ENCODE assay signal across 1 cellular context in the genomic region with DNA sequence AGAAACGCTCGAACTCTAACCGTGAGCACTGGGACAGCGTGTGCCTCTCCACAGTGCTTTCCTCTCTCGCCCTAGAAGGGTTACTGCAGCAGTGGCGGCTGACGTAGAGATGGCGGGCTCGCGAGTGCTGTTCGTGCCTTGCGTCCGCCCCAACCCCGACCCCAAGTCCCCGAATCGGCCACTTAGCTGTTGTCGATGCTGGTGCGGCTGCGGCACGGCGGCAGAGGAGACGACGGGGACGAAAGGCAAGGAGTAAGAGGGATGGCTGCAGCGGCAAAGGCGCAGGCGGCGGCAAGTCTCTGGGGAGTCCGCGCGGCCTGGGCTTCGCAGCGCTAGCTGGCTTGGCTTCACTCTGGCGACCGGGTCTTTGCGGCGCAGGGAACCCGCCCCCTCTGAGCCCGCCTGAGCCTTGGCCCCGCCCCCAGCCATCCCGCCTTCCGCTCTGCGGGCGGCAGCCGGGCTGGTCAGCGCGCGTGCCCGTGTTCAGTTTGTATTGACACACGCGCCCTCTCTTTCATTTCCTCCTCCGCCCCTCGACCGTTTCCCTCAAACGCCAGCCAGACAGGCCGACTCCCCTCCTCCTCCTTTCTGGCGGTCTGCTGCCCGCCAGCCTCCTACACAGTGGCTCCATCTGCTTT.
TF ChIP-seq lines count a peak whose summit lies in the region.

TSS of gene SPIN4 (minus strand) at position 354 of the 638 bp plus-strand sequence. CDS start 513 bp downstream, outside the sequence.

TF ChIP-seq in HepG2, 621 proteins besides CTCF, POLR2A, EP300 and RAD21 (continued from another document and continues in another):
- TF ChIP-seq ZSCAN21 (CRISPR knock-in tag; IDR thresholded peaks at IDR 0.05; ENCODE audit: borderline replicate concordance) = 0 out of 2 replicates have a peak, but pooled peaks have one; percentile 34
- no peak for TF ChIP-seq ZNF563 (CRISPR knock-in tag; IDR thresholded peaks at IDR 0.05)
- no peak for TF ChIP-seq DR1 (CRISPR knock-in tag; IDR thresholded peaks at IDR 0.05)
- no peak for TF ChIP-seq CHD2 (IDR thresholded peaks at IDR 0.05; ENCODE audit: low read depth, low read length)
- TF ChIP-seq SIN3B (IDR thresholded peaks at IDR 0.05; ENCODE audit: low read length) = no peak
- no peak for TF ChIP-seq GABPA (IDR thresholded peaks at IDR 0.05; ENCODE audit: low read depth, low read length)
- TF ChIP-seq GABPA (CRISPR knock-in tag; IDR thresholded peaks at IDR 0.05; ENCODE audit: low read depth) = peak; percentile 35; the same call in 1 of the 2 replicates
- no peak for TF ChIP-seq ZBTB37 (CRISPR knock-in tag; IDR thresholded peaks at IDR 0.05)
- TF ChIP-seq ZNF350 (CRISPR knock-in tag; IDR thresholded peaks at IDR 0.05; ENCODE audit: borderline replicate concordance, low read depth) = no peak
- no peak for TF ChIP-seq SIX4 (CRISPR knock-in tag; IDR thresholded peaks at IDR 0.05)
- TF ChIP-seq RXRB (CRISPR knock-in tag; IDR thresholded peaks at IDR 0.05; ENCODE audit: borderline replicate concordance) = 0 out of 2 replicates have a peak, but pooled peaks have one; percentile 9
- no peak for TF ChIP-seq NPAS2 (CRISPR knock-in tag; IDR thresholded peaks at IDR 0.05; ENCODE audit: borderline replicate concordance)
- TF ChIP-seq, protein P1, sequence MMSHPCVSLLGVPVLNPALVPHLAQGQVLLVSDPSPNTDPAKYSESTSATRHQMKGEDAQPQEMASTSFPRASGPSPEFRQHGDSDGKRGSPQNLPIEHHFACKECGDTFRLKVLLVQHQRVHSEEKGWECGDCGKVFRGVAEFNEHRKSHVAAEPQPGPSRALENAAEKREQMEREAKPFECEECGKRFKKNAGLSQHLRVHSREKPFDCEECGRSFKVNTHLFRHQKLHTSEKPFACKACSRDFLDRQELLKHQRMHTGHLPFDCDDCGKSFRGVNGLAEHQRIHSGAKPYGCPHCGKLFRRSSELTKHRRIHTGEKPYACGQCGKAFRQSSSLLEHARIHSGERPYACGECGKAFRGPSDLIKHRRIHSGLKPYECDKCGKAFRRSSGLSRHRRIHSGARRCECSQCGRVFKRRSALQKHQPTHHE (CRISPR knock-in tag; IDR thresholded peaks at IDR 0.05; ENCODE audit: borderline replicate concordance) = no peak
- no peak for TF ChIP-seq GPBP1L1 (CRISPR knock-in tag; IDR thresholded peaks at IDR 0.05)
- no peak for TF ChIP-seq ZNF605 (CRISPR knock-in tag; IDR thresholded peaks at IDR 0.05)
- peak; percentile 76 for TF ChIP-seq BCL6 (CRISPR knock-in tag; IDR thresholded peaks at IDR 0.05)
- TF ChIP-seq THRA (CRISPR knock-in tag; IDR thresholded peaks at IDR 0.05; ENCODE audit: borderline replicate concordance) = no peak
- TF ChIP-seq MXD1 (CRISPR knock-in tag; IDR thresholded peaks at IDR 0.05) = no peak
- peak; percentile 15; the same call in 1 of the 2 replicates for TF ChIP-seq TBX2 (CRISPR knock-in tag; IDR thresholded peaks at IDR 0.05; ENCODE audit: borderline replicate concordance)
- TF ChIP-seq, protein P2, sequence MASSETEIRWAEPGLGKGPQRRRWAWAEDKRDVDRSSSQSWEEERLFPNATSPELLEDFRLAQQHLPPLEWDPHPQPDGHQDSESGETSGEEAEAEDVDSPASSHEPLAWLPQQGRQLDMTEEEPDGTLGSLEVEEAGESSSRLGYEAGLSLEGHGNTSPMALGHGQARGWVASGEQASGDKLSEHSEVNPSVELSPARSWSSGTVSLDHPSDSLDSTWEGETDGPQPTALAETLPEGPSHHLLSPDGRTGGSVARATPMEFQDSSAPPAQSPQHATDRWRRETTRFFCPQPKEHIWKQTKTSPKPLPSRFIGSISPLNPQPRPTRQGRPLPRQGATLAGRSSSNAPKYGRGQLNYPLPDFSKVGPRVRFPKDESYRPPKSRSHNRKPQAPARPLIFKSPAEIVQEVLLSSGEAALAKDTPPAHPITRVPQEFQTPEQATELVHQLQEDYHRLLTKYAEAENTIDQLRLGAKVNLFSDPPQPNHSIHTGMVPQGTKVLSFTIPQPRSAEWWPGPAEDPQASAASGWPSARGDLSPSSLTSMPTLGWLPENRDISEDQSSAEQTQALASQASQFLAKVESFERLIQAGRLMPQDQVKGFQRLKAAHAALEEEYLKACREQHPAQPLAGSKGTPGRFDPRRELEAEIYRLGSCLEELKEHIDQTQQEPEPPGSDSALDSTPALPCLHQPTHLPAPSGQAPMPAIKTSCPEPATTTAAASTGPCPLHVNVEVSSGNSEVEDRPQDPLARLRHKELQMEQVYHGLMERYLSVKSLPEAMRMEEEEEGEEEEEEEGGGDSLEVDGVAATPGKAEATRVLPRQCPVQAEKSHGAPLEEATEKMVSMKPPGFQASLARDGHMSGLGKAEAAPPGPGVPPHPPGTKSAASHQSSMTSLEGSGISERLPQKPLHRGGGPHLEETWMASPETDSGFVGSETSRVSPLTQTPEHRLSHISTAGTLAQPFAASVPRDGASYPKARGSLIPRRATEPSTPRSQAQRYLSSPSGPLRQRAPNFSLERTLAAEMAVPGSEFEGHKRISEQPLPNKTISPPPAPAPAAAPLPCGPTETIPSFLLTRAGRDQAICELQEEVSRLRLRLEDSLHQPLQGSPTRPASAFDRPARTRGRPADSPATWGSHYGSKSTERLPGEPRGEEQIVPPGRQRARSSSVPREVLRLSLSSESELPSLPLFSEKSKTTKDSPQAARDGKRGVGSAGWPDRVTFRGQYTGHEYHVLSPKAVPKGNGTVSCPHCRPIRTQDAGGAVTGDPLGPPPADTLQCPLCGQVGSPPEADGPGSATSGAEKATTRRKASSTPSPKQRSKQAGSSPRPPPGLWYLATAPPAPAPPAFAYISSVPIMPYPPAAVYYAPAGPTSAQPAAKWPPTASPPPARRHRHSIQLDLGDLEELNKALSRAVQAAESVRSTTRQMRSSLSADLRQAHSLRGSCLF (CRISPR knock-in tag; IDR thresholded peaks at IDR 0.05; ENCODE audit: borderline replicate concordance) = no peak
- TF ChIP-seq RORA (CRISPR knock-in tag; IDR thresholded peaks at IDR 0.05) = no peak
- TF ChIP-seq THAP7 (CRISPR knock-in tag; IDR thresholded peaks at IDR 0.05) = no peak
- no peak for TF ChIP-seq STAT6 (CRISPR knock-in tag; IDR thresholded peaks at IDR 0.05; ENCODE audit: borderline replicate concordance)
- TF ChIP-seq ZNF816 (CRISPR knock-in tag; IDR thresholded peaks at IDR 0.05; ENCODE audit: borderline replicate concordance) = no peak
- TF ChIP-seq, protein P3, sequence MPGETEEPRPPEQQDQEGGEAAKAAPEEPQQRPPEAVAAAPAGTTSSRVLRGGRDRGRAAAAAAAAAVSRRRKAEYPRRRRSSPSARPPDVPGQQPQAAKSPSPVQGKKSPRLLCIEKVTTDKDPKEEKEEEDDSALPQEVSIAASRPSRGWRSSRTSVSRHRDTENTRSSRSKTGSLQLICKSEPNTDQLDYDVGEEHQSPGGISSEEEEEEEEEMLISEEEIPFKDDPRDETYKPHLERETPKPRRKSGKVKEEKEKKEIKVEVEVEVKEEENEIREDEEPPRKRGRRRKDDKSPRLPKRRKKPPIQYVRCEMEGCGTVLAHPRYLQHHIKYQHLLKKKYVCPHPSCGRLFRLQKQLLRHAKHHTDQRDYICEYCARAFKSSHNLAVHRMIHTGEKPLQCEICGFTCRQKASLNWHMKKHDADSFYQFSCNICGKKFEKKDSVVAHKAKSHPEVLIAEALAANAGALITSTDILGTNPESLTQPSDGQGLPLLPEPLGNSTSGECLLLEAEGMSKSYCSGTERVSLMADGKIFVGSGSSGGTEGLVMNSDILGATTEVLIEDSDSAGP (CRISPR knock-in tag; IDR thresholded peaks at IDR 0.05; ENCODE audit: borderline replicate concordance) = peak; percentile 36; the same call in 1 of the 2 replicates
- TF ChIP-seq ARID5B (CRISPR knock-in tag; IDR thresholded peaks at IDR 0.05) = peak; percentile 68
- TF ChIP-seq FOXK1 (CRISPR knock-in tag; IDR thresholded peaks at IDR 0.05; ENCODE audit: borderline replicate concordance, low read depth) = no peak
- peak; percentile 88 for TF ChIP-seq ZBTB14 (CRISPR knock-in tag; IDR thresholded peaks at IDR 0.05)
